In genomic region chr17:70621593-70621992, GRCh38 we compare ENCODE assay signal across 12 cellular contexts.
A peak's percentile ranks its signal among the peaks of the same experiment; 100 is the strongest.
DNase-seq lines count a peak whose midpoint lies in the region; ATAC-seq and TF ChIP-seq lines count a peak whose summit lies in the region.
"Had no signal": no experiment of that assay in that cellular context is flagged by ENCODE, and none has a peak within 500 bp of the region (broad histone marks: within the 10 kb centered on the region; RNA-seq: fewer than 3 reads in every experiment).

No MANE protein-coding gene starts in this region.

- no peaks in the 10 kb centered on the region for H3K27me3 ChIP-seq in parathyroid adenoma (ENCODE audit: control insufficient read depth, insufficient read depth, low read length)
- no peaks in the 10 kb centered on the region for H3K27me3 ChIP-seq in gastroesophageal sphincter
- H3K27me3 ChIP-seq: ascending aorta had no signal

- H3K9ac ChIP-seq in parathyroid adenoma, result no peak overlapping the region

- TF ChIP-seq CTCF in parathyroid adenoma (IDR thresholded peaks at IDR 0.05), result no peak
- no peak for TF ChIP-seq CTCF in gastroesophageal sphincter (IDR thresholded peaks at IDR 0.05)

- TF ChIP-seq POLR2A in gastroesophageal sphincter (IDR thresholded peaks at IDR 0.05), result no peak

- H3K79me2 ChIP-seq in parathyroid adenoma, result no peaks in the 10 kb centered on the region

- no peak overlapping the region for H3K4me2 ChIP-seq in parathyroid adenoma (ENCODE audit: low read length)

- H3K36me3 ChIP-seq in parathyroid adenoma (ENCODE audit: control insufficient read depth, insufficient read depth, low read length) (no peaks in the 10 kb centered on the region), gastroesophageal sphincter (no peaks in the 10 kb centered on the region)
- H3K36me3 ChIP-seq: ascending aorta, thoracic aorta had no signal

- ATAC-seq in gastroesophageal sphincter, result no peak
- ATAC-seq: activated T-cell treated with anti-CD3 and anti-CD28 coated beads, Interleukin-2, amount 50 U/mL, for 4 hours had no signal

- peak overlapping the region; percentile 59 for H2AFZ ChIP-seq in parathyroid adenoma

- DNase-seq in ELR (ENCODE audit: low read depth) (peak; percentile 9), NCI-H2171 (lab: John Stamatoyannopoulos, UW) (peak; percentile 86), dermis blood vessel endothelial cell (peak; percentile 25), Kasumi-1 (lab: John Stamatoyannopoulos, UW) (no peak), T-helper 1 cell (no peak)
- DNase-seq: activated CD4-positive, alpha-beta T cell treated with anti-CD3 and anti-CD28 coated beads for 1 hour; activated T-cell treated with anti-CD3 and anti-CD28 coated beads, Interleukin-2, amount 50 U/mL, for 4 hours; CD4-positive, alpha-beta T cell had no signal

- H3K27ac ChIP-seq in parathyroid adenoma, result peak overlapping the region; percentile 73
- H3K27ac ChIP-seq in gastroesophageal sphincter, result no peak overlapping the region
- H3K27ac ChIP-seq: ascending aorta, thoracic aorta had no signal

- H3K4me1 ChIP-seq in parathyroid adenoma (peaks cover 4% of the 10 kb centered on the region), gastroesophageal sphincter (no peaks in the 10 kb centered on the region)
- H3K4me1 ChIP-seq: ascending aorta had no signal

- H3K4me3 ChIP-seq in parathyroid adenoma (ENCODE audit: low read depth, low read length) (no peak overlapping the region), gastroesophageal sphincter (no peak overlapping the region)
- H3K4me3 ChIP-seq: ascending aorta, thoracic aorta had no signal

- no peak for TF ChIP-seq EP300 in gastroesophageal sphincter (IDR thresholded peaks at IDR 0.05)

- H3K9me3 ChIP-seq in parathyroid adenoma (ENCODE audit: control insufficient read depth, low read length) (no peaks in the 10 kb centered on the region), gastroesophageal sphincter (no peaks in the 10 kb centered on the region)
- H3K9me3 ChIP-seq: ascending aorta, thoracic aorta had no signal

- 17 to 25% methylated on average over 4 to 5 of the region's 5 CpGs for WGBS in gastroesophageal sphincter (ENCODE audit: low coverage in 1 of 2), 2 donors

Comparison
In these comparisons a context has a peak if more than half of its experiments do, and no peak if none do; other contexts are left out.
1. DNase-seq: peak in ELR (single experiment), NCI-H2171 (single experiment) and dermis blood vessel endothelial cell (single experiment); none in Kasumi-1 (0 of 2) and T-helper 1 cell (0 of 5).